1 cellular context compared by ENCODE assay signal in genomic region chr15:41921167-41921566, GRCh38.
TF ChIP-seq lines count a peak whose summit lies in the region.

No MANE protein-coding gene starts in this region.

TF ChIP-seq in WTC11, 78 proteins besides CTCF, POLR2A, EP300 and RAD21 (continued from another document):
- TF ChIP-seq MAX (CRISPR knock-in tag; IDR thresholded peaks at IDR 0.05) (no peak), ZNF138 (CRISPR knock-in tag; conservative IDR thresholded peaks at IDR 0.05) (no peak), ZNF671 (CRISPR knock-in tag; IDR thresholded peaks at IDR 0.05) (no peak), RORB (CRISPR knock-in tag; IDR thresholded peaks at IDR 0.05) (no peak), SOX15 (CRISPR knock-in tag; IDR thresholded peaks at IDR 0.05) (no peak), NR3C1 (CRISPR knock-in tag; conservative IDR thresholded peaks at IDR 0.05; ENCODE audit: low read depth) (no peak), ETV6 (CRISPR knock-in tag; IDR thresholded peaks at IDR 0.05) (no peak)
- TF ChIP-seq, protein P1, sequence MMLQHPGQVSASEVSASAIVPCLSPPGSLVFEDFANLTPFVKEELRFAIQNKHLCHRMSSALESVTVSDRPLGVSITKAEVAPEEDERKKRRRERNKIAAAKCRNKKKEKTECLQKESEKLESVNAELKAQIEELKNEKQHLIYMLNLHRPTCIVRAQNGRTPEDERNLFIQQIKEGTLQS (CRISPR knock-in tag; conservative IDR thresholded peaks at IDR 0.05) = no peak
TF ChIP-seq in WTC11: peak in this region for 0.
